Comparison of ENCODE assay signal across 1 cellular context in the genomic region with DNA sequence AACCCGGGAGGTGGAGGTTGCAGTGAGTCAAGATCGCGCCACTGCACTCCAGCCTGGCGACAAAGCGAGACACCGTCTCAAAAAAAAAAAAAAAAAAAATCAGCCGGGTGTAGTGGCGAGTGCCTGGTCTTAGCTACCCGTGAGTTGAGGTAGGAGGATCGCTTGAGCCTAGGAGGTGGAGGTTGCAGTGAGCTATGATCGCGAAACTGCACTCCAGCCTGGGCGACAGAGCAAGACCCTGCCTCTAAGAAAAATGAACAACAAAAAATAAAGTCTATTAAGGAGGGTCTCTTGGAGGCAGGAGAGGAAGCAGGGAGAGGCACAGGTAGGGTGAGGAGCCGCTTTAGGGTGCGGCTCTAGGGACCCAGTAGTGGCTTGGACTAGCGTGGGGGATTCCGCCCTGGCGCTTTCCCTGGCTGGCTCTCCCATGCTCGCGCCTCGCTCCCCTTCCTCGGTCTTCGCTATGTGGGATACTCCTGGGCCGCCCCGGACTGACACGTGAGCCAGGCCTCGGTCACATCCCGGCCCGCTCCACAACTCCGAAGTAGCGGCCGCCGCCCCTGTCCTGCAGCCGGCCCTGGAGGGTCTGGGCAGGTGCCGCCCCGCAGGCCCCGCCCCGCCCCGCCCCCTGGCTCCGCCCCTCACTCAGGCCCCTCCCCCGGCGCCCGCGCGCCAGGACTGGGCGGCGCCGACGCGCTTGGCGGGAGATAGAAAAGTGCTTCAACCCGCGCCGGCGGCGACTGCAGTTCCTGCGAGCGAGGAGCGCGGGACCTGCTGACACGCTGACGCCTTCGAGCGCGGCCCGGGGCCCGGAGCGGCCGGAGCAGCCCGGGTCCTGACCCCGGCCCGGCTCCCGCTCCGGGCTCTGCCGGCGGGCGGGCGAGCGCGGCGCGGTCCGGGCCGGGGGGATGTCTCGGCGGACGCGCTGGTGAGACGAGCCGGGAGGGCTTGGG.
TF ChIP-seq lines count a peak whose summit lies in the region.

A gene (plus strand): TSS at position 739 of the 953 bp plus-strand sequence. CDS start 170 bp downstream, at position 909.

TF ChIP-seq in HepG2, 621 proteins besides CTCF, POLR2A, EP300 and RAD21 (continued from another document and continues in another):
- TF ChIP-seq, protein P1, sequence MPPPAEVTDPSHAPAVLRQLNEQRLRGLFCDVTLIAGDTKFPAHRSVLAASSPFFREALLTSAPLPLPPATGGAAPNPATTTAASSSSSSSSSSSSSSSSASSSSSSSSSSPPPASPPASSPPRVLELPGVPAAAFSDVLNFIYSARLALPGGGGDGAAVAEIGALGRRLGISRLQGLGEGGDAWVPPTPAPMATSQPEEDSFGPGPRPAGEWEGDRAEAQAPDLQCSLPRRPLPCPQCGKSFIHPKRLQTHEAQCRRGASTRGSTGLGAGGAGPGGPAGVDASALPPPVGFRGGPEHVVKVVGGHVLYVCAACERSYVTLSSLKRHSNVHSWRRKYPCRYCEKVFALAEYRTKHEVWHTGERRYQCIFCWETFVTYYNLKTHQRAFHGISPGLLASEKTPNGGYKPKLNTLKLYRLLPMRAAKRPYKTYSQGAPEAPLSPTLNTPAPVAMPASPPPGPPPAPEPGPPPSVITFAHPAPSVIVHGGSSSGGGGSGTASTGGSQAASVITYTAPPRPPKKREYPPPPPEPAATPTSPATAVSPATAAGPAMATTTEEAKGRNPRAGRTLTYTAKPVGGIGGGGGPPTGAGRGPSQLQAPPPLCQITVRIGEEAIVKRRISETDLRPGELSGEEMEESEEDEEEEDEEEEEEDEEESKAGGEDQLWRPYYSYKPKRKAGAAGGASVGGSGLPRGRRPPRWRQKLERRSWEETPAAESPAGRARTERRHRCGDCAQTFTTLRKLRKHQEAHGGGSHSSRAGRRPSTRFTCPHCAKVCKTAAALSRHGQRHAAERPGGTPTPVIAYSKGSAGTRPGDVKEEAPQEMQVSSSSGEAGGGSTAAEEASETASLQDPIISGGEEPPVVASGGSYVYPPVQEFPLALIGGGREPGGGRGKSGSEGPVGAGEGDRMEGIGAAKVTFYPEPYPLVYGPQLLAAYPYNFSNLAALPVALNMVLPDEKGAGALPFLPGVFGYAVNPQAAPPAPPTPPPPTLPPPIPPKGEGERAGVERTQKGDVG (CRISPR knock-in tag; IDR thresholded peaks at IDR 0.05; ENCODE audit: borderline replicate concordance) = peak; percentile 53; the same call in 1 of the 2 replicates
- TF ChIP-seq PAWR (CRISPR knock-in tag; IDR thresholded peaks at IDR 0.05; ENCODE audit: borderline replicate concordance) (no peak), ZNF629 (CRISPR knock-in tag; conservative IDR thresholded peaks at IDR 0.05) (no peak), GATAD2A (CRISPR knock-in tag; IDR thresholded peaks at IDR 0.05) (no peak), MAFK (conservative IDR thresholded peaks at IDR 0.05 in 1 of 2, IDR thresholded peaks at IDR 0.05 in 1 of 2; ENCODE audit: low read length in 2 of 2) (no peak), ZNF709 (CRISPR knock-in tag; IDR thresholded peaks at IDR 0.05) (0 out of 2 replicates have a peak, but pooled peaks have one; percentile 66), TCF7 (IDR thresholded peaks at IDR 0.05; ENCODE audit: low read depth) (no peak), PTBP1 (IDR thresholded peaks at IDR 0.05; ENCODE audit: low read depth, low read length, poor library complexity, severe bottlenecking) (no peak), ZNF121 (CRISPR knock-in tag; IDR thresholded peaks at IDR 0.05) (peak; percentile 75), ZNF343 (CRISPR knock-in tag; IDR thresholded peaks at IDR 0.05) (peak; percentile 99), ZNF572 (CRISPR knock-in tag; IDR thresholded peaks at IDR 0.05) (no peak), SYNCRIP (IDR thresholded peaks at IDR 0.05; ENCODE audit: insufficient read depth, low read depth, low read length) (no peak), JARID2 (CRISPR knock-in tag; IDR thresholded peaks at IDR 0.05; ENCODE audit: insufficient replicate concordance) (peak; percentile 51), ZNF678 (CRISPR knock-in tag; IDR thresholded peaks at IDR 0.05) (no peak), ZKSCAN5 (CRISPR knock-in tag; IDR thresholded peaks at IDR 0.05) (no peak), ZNF816 (CRISPR knock-in tag; IDR thresholded peaks at IDR 0.05; ENCODE audit: borderline replicate concordance) (peak; percentile 66; the same call in 1 of the 2 replicates), ZNF724P (CRISPR knock-in tag; IDR thresholded peaks at IDR 0.05; ENCODE audit: borderline replicate concordance) (0 out of 2 replicates have a peak, but pooled peaks have one; percentile 38), NFKBIZ (CRISPR knock-in tag; IDR thresholded peaks at IDR 0.05) (0 out of 2 replicates have a peak, but pooled peaks have one; percentile 45), ZFY (CRISPR knock-in tag; IDR thresholded peaks at IDR 0.05) (peak; percentile 86), NFIC (IDR thresholded peaks at IDR 0.05; ENCODE audit: low read length) (no peak), NCOA5 (CRISPR knock-in tag; IDR thresholded peaks at IDR 0.05) (no peak), NCOA1 (CRISPR knock-in tag; IDR thresholded peaks at IDR 0.05) (no peak), YY1 (IDR thresholded peaks at IDR 0.05; ENCODE audit: insufficient read depth, insufficient replicate concordance, low read depth, low read length) (no peak), HOXA3 (CRISPR knock-in tag; IDR thresholded peaks at IDR 0.05) (peak; percentile 55), KLF11 (CRISPR knock-in tag; IDR thresholded peaks at IDR 0.05) (peak; percentile 39; the same call in 1 of the 2 replicates)
- TF ChIP-seq, protein P2, sequence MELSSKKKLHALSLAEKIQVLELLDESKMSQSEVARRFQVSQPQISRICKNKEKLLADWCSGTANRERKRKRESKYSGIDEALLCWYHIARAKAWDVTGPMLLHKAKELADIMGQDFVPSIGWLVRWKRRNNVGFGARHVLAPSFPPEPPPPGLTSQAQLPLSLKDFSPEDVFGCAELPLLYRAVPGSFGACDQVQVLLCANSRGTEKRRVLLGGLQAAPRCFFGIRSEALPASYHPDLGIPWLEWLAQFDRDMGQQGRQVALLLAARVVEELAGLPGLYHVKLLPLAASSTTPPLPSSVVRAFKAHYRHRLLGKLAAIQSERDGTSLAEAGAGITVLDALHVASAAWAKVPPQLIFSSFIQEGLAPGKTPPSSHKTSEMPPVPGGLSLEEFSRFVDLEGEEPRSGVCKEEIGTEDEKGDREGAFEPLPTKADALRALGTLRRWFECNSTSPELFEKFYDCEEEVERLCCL (CRISPR knock-in tag; IDR thresholded peaks at IDR 0.05; ENCODE audit: borderline replicate concordance) = no peak
- TF ChIP-seq, protein P3, sequence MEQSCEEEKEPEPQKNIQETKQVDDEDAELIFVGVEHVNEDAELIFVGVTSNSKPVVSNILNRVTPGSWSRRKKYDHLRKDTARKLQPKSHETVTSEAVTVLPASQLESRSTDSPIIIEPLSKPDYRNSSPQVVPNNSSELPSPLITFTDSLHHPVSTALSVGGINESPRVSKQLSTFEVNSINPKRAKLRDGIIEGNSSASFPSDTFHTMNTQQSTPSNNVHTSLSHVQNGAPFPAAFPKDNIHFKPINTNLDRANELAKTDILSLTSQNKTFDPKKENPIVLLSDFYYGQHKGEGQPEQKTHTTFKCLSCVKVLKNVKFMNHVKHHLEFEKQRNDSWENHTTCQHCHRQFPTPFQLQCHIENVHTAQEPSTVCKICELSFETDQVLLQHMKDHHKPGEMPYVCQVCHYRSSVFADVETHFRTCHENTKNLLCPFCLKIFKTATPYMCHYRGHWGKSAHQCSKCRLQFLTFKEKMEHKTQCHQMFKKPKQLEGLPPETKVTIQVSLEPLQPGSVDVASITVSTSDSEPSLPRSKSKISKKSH (CRISPR knock-in tag; IDR thresholded peaks at IDR 0.05; ENCODE audit: borderline replicate concordance) = peak; percentile 91; the same call in 1 of the 2 replicates
- TF ChIP-seq, protein P4, sequence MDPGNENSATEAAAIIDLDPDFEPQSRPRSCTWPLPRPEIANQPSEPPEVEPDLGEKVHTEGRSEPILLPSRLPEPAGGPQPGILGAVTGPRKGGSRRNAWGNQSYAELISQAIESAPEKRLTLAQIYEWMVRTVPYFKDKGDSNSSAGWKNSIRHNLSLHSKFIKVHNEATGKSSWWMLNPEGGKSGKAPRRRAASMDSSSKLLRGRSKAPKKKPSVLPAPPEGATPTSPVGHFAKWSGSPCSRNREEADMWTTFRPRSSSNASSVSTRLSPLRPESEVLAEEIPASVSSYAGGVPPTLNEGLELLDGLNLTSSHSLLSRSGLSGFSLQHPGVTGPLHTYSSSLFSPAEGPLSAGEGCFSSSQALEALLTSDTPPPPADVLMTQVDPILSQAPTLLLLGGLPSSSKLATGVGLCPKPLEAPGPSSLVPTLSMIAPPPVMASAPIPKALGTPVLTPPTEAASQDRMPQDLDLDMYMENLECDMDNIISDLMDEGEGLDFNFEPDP (CRISPR knock-in tag; conservative IDR thresholded peaks at IDR 0.05) = 0 out of 2 replicates have a peak, but pooled peaks have one; percentile 59
- TF ChIP-seq, protein P5, sequence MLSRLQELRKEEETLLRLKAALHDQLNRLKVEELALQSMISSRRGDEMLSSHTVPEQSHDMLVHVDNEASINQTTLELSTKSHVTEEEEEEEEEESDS (CRISPR knock-in tag; IDR thresholded peaks at IDR 0.05; ENCODE audit: borderline replicate concordance) = no peak
- TF ChIP-seq, protein P6, sequence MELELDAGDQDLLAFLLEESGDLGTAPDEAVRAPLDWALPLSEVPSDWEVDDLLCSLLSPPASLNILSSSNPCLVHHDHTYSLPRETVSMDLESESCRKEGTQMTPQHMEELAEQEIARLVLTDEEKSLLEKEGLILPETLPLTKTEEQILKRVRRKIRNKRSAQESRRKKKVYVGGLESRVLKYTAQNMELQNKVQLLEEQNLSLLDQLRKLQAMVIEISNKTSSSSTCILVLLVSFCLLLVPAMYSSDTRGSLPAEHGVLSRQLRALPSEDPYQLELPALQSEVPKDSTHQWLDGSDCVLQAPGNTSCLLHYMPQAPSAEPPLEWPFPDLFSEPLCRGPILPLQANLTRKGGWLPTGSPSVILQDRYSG (CRISPR knock-in tag; IDR thresholded peaks at IDR 0.05) = 0 out of 2 replicates have a peak, but pooled peaks have one; percentile 56
- TF ChIP-seq, protein P7, sequence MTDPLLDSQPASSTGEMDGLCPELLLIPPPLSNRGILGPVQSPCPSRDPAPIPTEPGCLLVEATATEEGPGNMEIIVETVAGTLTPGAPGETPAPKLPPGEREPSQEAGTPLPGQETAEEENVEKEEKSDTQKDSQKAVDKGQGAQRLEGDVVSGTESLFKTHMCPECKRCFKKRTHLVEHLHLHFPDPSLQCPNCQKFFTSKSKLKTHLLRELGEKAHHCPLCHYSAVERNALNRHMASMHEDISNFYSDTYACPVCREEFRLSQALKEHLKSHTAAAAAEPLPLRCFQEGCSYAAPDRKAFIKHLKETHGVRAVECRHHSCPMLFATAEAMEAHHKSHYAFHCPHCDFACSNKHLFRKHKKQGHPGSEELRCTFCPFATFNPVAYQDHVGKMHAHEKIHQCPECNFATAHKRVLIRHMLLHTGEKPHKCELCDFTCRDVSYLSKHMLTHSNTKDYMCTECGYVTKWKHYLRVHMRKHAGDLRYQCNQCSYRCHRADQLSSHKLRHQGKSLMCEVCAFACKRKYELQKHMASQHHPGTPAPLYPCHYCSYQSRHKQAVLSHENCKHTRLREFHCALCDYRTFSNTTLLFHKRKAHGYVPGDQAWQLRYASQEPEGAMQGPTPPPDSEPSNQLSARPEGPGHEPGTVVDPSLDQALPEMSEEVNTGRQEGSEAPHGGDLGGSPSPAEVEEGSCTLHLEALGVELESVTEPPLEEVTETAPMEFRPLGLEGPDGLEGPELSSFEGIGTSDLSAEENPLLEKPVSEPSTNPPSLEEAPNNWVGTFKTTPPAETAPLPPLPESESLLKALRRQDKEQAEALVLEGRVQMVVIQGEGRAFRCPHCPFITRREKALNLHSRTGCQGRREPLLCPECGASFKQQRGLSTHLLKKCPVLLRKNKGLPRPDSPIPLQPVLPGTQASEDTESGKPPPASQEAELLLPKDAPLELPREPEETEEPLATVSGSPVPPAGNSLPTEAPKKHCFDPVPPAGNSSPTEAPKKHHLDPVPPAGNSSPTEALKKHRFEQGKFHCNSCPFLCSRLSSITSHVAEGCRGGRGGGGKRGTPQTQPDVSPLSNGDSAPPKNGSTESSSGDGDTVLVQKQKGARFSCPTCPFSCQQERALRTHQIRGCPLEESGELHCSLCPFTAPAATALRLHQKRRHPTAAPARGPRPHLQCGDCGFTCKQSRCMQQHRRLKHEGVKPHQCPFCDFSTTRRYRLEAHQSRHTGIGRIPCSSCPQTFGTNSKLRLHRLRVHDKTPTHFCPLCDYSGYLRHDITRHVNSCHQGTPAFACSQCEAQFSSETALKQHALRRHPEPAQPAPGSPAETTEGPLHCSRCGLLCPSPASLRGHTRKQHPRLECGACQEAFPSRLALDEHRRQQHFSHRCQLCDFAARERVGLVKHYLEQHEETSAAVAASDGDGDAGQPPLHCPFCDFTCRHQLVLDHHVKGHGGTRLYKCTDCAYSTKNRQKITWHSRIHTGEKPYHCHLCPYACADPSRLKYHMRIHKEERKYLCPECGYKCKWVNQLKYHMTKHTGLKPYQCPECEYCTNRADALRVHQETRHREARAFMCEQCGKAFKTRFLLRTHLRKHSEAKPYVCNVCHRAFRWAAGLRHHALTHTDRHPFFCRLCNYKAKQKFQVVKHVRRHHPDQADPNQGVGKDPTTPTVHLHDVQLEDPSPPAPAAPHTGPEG (CRISPR knock-in tag; IDR thresholded peaks at IDR 0.05) = no peak
- TF ChIP-seq, protein P8, sequence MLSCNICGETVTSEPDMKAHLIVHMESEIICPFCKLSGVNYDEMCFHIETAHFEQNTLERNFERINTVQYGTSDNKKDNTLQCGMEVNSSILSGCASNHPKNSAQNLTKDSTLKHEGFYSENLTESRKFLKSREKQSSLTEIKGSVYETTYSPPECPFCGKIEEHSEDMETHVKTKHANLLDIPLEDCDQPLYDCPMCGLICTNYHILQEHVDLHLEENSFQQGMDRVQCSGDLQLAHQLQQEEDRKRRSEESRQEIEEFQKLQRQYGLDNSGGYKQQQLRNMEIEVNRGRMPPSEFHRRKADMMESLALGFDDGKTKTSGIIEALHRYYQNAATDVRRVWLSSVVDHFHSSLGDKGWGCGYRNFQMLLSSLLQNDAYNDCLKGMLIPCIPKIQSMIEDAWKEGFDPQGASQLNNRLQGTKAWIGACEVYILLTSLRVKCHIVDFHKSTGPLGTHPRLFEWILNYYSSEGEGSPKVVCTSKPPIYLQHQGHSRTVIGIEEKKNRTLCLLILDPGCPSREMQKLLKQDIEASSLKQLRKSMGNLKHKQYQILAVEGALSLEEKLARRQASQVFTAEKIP (CRISPR knock-in tag; IDR thresholded peaks at IDR 0.05; ENCODE audit: borderline replicate concordance) = no peak
- TF ChIP-seq, protein P9, sequence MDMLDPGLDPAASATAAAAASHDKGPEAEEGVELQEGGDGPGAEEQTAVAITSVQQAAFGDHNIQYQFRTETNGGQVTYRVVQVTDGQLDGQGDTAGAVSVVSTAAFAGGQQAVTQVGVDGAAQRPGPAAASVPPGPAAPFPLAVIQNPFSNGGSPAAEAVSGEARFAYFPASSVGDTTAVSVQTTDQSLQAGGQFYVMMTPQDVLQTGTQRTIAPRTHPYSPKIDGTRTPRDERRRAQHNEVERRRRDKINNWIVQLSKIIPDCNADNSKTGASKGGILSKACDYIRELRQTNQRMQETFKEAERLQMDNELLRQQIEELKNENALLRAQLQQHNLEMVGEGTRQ (IDR thresholded peaks at IDR 0.05; ENCODE audit: low read depth, low read length) = no peak
- TF ChIP-seq, protein P9 (CRISPR knock-in tag; IDR thresholded peaks at IDR 0.05; ENCODE audit: borderline replicate concordance) = no peak
- TF ChIP-seq, protein P10, sequence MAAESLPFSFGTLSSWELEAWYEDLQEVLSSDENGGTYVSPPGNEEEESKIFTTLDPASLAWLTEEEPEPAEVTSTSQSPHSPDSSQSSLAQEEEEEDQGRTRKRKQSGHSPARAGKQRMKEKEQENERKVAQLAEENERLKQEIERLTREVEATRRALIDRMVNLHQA (CRISPR knock-in tag; IDR thresholded peaks at IDR 0.05) = no peak
